In the genomic region with DNA sequence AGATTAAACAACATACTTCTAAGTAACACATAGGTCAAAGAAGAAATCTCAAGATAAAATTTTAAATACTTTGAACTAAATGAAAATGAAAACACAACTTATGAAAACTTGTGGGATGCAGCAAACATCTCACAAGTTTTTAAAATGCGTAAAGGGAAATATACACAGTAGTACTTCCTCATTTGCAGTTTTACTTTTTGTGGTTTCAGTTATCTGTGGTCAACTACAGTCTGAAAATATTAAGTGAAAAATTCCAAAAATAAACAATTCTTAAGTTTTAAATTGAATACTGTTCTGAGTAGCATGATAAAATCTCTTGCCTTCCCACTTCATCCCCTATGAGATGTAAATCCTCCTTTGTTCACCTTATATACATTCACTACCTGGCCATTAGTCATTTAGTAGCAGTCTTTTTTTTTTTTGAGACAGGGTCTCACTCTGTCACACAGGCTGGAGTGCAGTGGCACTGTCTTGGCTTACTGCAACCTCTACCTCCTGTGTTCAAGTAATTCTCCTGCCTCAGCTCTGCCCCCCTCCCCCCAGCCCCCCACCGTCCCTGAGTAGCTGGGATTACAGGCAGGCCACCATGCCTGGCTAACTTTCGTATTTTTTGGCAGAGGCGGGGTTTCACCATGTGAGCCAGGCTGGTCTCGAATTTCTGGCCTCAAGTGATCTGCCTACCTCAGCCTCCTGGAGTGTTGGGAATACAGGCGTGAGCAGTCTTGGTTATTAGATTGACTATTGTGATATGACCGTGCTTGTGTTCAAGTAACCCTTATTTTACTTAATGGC, we compare ENCODE assay signal across 1 cellular context.
TF ChIP-seq lines count a peak whose summit lies in the region.

No MANE protein-coding gene starts in this region.

TF ChIP-seq in GM12878, 131 proteins besides CTCF, POLR2A, EP300 and RAD21 (continued from another document):
- TF ChIP-seq, protein P1, sequence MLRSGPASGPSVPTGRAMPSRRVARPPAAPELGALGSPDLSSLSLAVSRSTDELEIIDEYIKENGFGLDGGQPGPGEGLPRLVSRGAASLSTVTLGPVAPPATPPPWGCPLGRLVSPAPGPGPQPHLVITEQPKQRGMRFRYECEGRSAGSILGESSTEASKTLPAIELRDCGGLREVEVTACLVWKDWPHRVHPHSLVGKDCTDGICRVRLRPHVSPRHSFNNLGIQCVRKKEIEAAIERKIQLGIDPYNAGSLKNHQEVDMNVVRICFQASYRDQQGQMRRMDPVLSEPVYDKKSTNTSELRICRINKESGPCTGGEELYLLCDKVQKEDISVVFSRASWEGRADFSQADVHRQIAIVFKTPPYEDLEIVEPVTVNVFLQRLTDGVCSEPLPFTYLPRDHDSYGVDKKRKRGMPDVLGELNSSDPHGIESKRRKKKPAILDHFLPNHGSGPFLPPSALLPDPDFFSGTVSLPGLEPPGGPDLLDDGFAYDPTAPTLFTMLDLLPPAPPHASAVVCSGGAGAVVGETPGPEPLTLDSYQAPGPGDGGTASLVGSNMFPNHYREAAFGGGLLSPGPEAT (IDR thresholded peaks at IDR 0.05; ENCODE audit: low read depth), result peak; percentile 60; the same call in 1 of the 2 replicates
